ENCODE assay signal across 8 cellular contexts in genomic region chr22:24145446-24146189, GRCh38. TPM values are rescaled to one million over a fixed set of nuclear protein-coding genes. Genes with fewer than 3 reads are reported as not detected.
DNase-seq lines count a peak whose midpoint lies in the region; ATAC-seq and TF ChIP-seq lines count a peak whose summit lies in the region.

No MANE protein-coding gene starts in this region.

- ATAC-seq in naive B cell (ENCODE audit: low read depth in 2 of 2), result no peak

- H3K4me3 Mint-ChIP-seq in naive B cell, result peak overlapping the region in 7 of 8 donors; percentile 7 to 75 (median 51)

- DNase-seq in naive B cell (no peak), head of caudate nucleus (no peak), cortex of kidney (lab: John Stamatoyannopoulos, UW) (no peak)
- DNase-seq in stimulated activated CD4-positive, alpha-beta T cell treated with anti-CD3 and anti-CD28 coated beads, Interleukin-4, amount 100 ng/mL, for 4 hours, result no peak
- DNase-seq in stimulated activated CD8-positive, alpha-beta memory T cell treated with anti-CD3 and anti-CD28 coated beads, Interleukin-4, amount 100 ng/mL, for 48 hours, result no peak

- no peaks in the 10 kb centered on the region for H3K9me3 Mint-ChIP-seq in naive B cell

- H3K4me1 Mint-ChIP-seq in naive B cell, result peaks cover 36 to 49% (median 48%) of the 10 kb centered on the region in 3 donors

- H3K9me3 ChIP-seq in KOPT-K1 (ENCODE audit: insufficient read depth, low read length, poor library complexity, severe bottlenecking), result no peaks in the 10 kb centered on the region

- no peaks in the 10 kb centered on the region for H3K36me3 Mint-ChIP-seq in naive B cell

- H3K27me3 Mint-ChIP-seq in naive B cell, result no peaks in the 10 kb centered on the region

- peaks cover 65% of the 10 kb centered on the region for H3K36me3 ChIP-seq in KOPT-K1 (ENCODE audit: insufficient read depth, low read length)

- intact Hi-C loops in head of caudate nucleus (cut with DNase I), result loop anchor here (10.0 kb wide), 1 partner anchor 61 kb away; no protein-coding TSS in a partner anchor

- TF ChIP-seq CTCF in 22Rv1 (IDR thresholded peaks at IDR 0.05), result no peak

- H3K27ac ChIP-seq in 22Rv1 (peak overlapping the region; percentile 74), KOPT-K1 (ENCODE audit: low read depth, low read length, poor library complexity, severe bottlenecking) (peak overlapping the region; percentile 45), cingulate gyrus (ENCODE audit: low read depth, low read length) (peak overlapping the region; percentile 56)

- H3K27ac Mint-ChIP-seq in naive B cell, result peak overlapping the region in 5 of 6 donors; percentile 3 to 95 (median 72)

RNA-seq across cellular contexts. Expression of gene SUSD2, which starts 35.7 kb away (rescaled TPM):
- under 1 TPM in 1 of 6 donors, not detected in 5; 0.09 TPM for polyA plus RNA-seq in naive B cell (ENCODE audit: low read depth in 6 of 6)
